In genomic region chr12:14390449-14390848, GRCh38 we compare ENCODE assay signal across 11 cellular contexts. TPM values are rescaled to one million over a fixed set of nuclear protein-coding genes. Genes with fewer than 3 reads are reported as not detected.
DNase-seq lines count a peak whose midpoint lies in the region; ATAC-seq, FAIRE-seq and TF ChIP-seq lines count a peak whose summit lies in the region.
"Had no signal": no experiment of that assay in that cellular context is flagged by ENCODE, and none has a peak within 500 bp of the region (broad histone marks: within the 10 kb centered on the region; RNA-seq: fewer than 3 reads in every experiment).

No MANE protein-coding gene starts in this region.

- H3K4me1 ChIP-seq in cardiac muscle cell (ENCODE audit: low read depth): peaks cover 15% of the 10 kb centered on the region
- H3K4me1 ChIP-seq in keratinocyte (ENCODE audit: control insufficient read depth, extremely low read depth, insufficient read depth, low read length): peaks cover 21% of the 10 kb centered on the region
- H3K4me1 ChIP-seq in tibial nerve: peaks cover 0 to 47% (median 11%) of the 10 kb centered on the region in 4 donors

- H3K27me3 Mint-ChIP-seq in activated CD4-positive, alpha-beta memory T cell treated with anti-CD3 and anti-CD28 coated beads, Interleukin-2, amount 10 ng/mL, durations not matched to agents 7 days and 5 days: no peaks in the 10 kb centered on the region

- H3K27ac ChIP-seq in cardiac muscle cell: peak overlapping the region; percentile 55
- H3K27ac ChIP-seq in keratinocyte (ENCODE audit: control insufficient read depth, insufficient read depth, low read length): no peak overlapping the region
- H3K27ac ChIP-seq in tibial nerve: peak overlapping the region in 3 of 4 donors; percentile 34 to 54 (median 40)

- peaks cover 66% of the 10 kb centered on the region for H3K79me2 ChIP-seq in keratinocyte (ENCODE audit: control insufficient read depth, insufficient read depth, low read length)

- H3K36me3 ChIP-seq in cardiac muscle cell (no peaks in the 10 kb centered on the region), keratinocyte (ENCODE audit: control insufficient read depth in 2 of 2, extremely low read depth in 1 of 2, insufficient read depth in 2 of 2, low read length in 2 of 2) (no peaks in the 10 kb centered on the region), tibial nerve (peaks cover 0 to 5% (median 0%) of the 10 kb centered on the region in 3 donors)

- TF ChIP-seq POLR2A in tibial nerve (IDR thresholded peaks at IDR 0.05): no peak

- dilution Hi-C loops in keratinocyte (cut with MboI; ENCODE audit: extremely low pct_ligation_motif_present, low sequenced_read_pairs): no loop called here

- H3K4me2 ChIP-seq in keratinocyte (ENCODE audit: control insufficient read depth, extremely low read depth, insufficient read depth, low read depth, low read length): peak overlapping the region; percentile 39

- DNase-seq in cardiac muscle cell (ENCODE audit: low read depth in 1 of 2, low spot score in 1 of 2) (no peak), left ventricle myocardium superior (no peak), keratinocyte (ENCODE audit: low read depth, low spot score) (no peak), tibial nerve (ENCODE audit: low spot score in 2 of 2) (no peak), activated gamma-delta T cell (lab: John Stamatoyannopoulos, UW) (no peak), UCSD-AML1 (lab: John Stamatoyannopoulos, UW; ENCODE audit: unreplicated experiment) (no peak)
- DNase-seq in activated CD4-positive, alpha-beta memory T cell treated with anti-CD3 and anti-CD28 coated beads, Interleukin-2, amount 10 ng/mL, durations not matched to agents 7 days and 5 days: no peak
- DNase-seq: AML-193, NCI-H2081 had no signal

- no peaks in the 10 kb centered on the region for H3K9me3 ChIP-seq in cardiac muscle cell (ENCODE audit: low read depth)
- H3K9me3 ChIP-seq in keratinocyte (ENCODE audit: control insufficient read depth, low read depth, low read length): no peaks in the 10 kb centered on the region
- H3K9me3 ChIP-seq in tibial nerve: no peaks in the 10 kb centered on the region

- no peak overlapping the region for H2AFZ ChIP-seq in keratinocyte (ENCODE audit: control insufficient read depth, low read length)

- intact Hi-C loops in left ventricle myocardium superior (cut with micrococcal nuclease): no loop called here

- no peaks in the 10 kb centered on the region for H3K9me1 ChIP-seq in keratinocyte (ENCODE audit: control insufficient read depth, extremely low read depth, insufficient read depth, low read length)

- H3K4me3 ChIP-seq in cardiac muscle cell: no peak overlapping the region
- no peak overlapping the region for H3K4me3 ChIP-seq in keratinocyte (ENCODE audit: control insufficient read depth in 2 of 3, extremely low read depth in 1 of 3, insufficient read depth in 2 of 3, low read depth in 1 of 3, low read length in 3 of 3)
- H3K4me3 ChIP-seq in tibial nerve: no peak overlapping the region

- H3K36me3 Mint-ChIP-seq in activated CD4-positive, alpha-beta memory T cell treated with anti-CD3 and anti-CD28 coated beads, Interleukin-2, amount 10 ng/mL, durations not matched to agents 7 days and 5 days (ENCODE audit: low read depth): peaks cover 56% of the 10 kb centered on the region

- ATAC-seq in left ventricle myocardium superior (no peak), HG03159 (IDR thresholded peaks at IDR 0.05; ENCODE audit: unreplicated experiment) (no peak)

- TF ChIP-seq EP300 in tibial nerve (IDR thresholded peaks at IDR 0.05): no peak

- TF ChIP-seq CTCF in cardiac muscle cell (IDR thresholded peaks at IDR 0.05; ENCODE audit: low read depth, low read length) (no peak), keratinocyte (optimal IDR thresholded peaks at IDR 0.05 in 1 of 3, IDR thresholded peaks at IDR 0.05 in 1 of 3, conservative IDR thresholded peaks at IDR 0.05 in 1 of 3; ENCODE audit: extremely low read depth in 1 of 3, insufficient read depth in 2 of 3, low read length in 3 of 3) (no peak), tibial nerve (IDR thresholded peaks at IDR 0.05) (no peak)

- H3K4me1 Mint-ChIP-seq in activated CD4-positive, alpha-beta memory T cell treated with anti-CD3 and anti-CD28 coated beads, Interleukin-2, amount 10 ng/mL, durations not matched to agents 7 days and 5 days: peaks cover 72% of the 10 kb centered on the region

- CTCF ChIA-PET in activated CD4-positive, alpha-beta memory T cell treated with anti-CD3 and anti-CD28 coated beads, Interleukin-2, amount 10 ng/mL, durations not matched to agents 7 days and 5 days (lab: Charles Lee): interaction anchor here (1.0 to 1.1 kb wide), 2 partner anchors 25 to 78 kb away, joined by 4 to 5 read pairs; partner anchors contain the start of gene ATF7IP

- POLR2A ChIA-PET in activated CD4-positive, alpha-beta memory T cell treated with anti-CD3 and anti-CD28 coated beads, Interleukin-2, amount 10 ng/mL, durations not matched to agents 7 days and 5 days (lab: Charles Lee): interaction anchor here (0.8 to 5.3 kb wide), 6 partner anchors 12 to 151 kb away, joined by 3 to 29 read pairs (median 4); partner anchors contain the start of gene ATF7IP

- no peaks in the 10 kb centered on the region for H4K20me1 ChIP-seq in keratinocyte (ENCODE audit: control insufficient read depth, extremely low read depth, insufficient read depth, low read length)

- H3K9ac ChIP-seq in keratinocyte (ENCODE audit: control insufficient read depth, extremely low read depth, insufficient read depth, low read length): no peak overlapping the region

- 84 to 90% methylated on average over 3 of the region's 3 CpGs for WGBS in tibial nerve, 2 donors

- H3K4me3 Mint-ChIP-seq in activated CD4-positive, alpha-beta memory T cell treated with anti-CD3 and anti-CD28 coated beads, Interleukin-2, amount 10 ng/mL, durations not matched to agents 7 days and 5 days: peak overlapping the region; percentile 56
- H3K4me3 Mint-ChIP-seq: nephron had no signal

- no peaks in the 10 kb centered on the region for H3K9me3 Mint-ChIP-seq in activated CD4-positive, alpha-beta memory T cell treated with anti-CD3 and anti-CD28 coated beads, Interleukin-2, amount 10 ng/mL, durations not matched to agents 7 days and 5 days

- H3K27ac Mint-ChIP-seq in activated CD4-positive, alpha-beta memory T cell treated with anti-CD3 and anti-CD28 coated beads, Interleukin-2, amount 10 ng/mL, durations not matched to agents 7 days and 5 days: peak overlapping the region; percentile 76

- H3K27me3 ChIP-seq in cardiac muscle cell (no peaks in the 10 kb centered on the region), keratinocyte (ENCODE audit: control insufficient read depth, extremely low read depth, insufficient read depth, low read length) (no peaks in the 10 kb centered on the region), tibial nerve (no peaks in the 10 kb centered on the region)

- no peak for FAIRE-seq in keratinocyte (lab: Jason Lieb, UNC)

RNA-seq across cellular contexts. Expression of gene ATF7IP, which starts 25.0 kb away (rescaled TPM):
- total RNA-seq in cardiac muscle cell (90.5 and 100 TPM in 2 replicates), left ventricle myocardium superior (58.5 TPM), tibial nerve (10 to 100 TPM; 35.5 to 63.4 (median 48.2) TPM)
- polyA plus RNA-seq in cardiac muscle cell (42.8 and 76.0 TPM in 2 replicates), keratinocyte (9.6 to 16.3 TPM (median 9.8 TPM) in 3 replicates)
- 100 to 1,000 TPM; 129 to 134 TPM for total RNA-seq in activated CD4-positive, alpha-beta memory T cell treated with anti-CD3 and anti-CD28 coated beads, Interleukin-2, amount 10 ng/mL, durations not matched to agents 7 days and 5 days
- 139 TPM for polyA plus RNA-seq in keratinocyte (2011; ENCODE audit: low read depth)
- polyA plus RNA-seq in keratinocyte (2011; cell fraction: cytosol; rRNA removed): 7.3 and 12.5 TPM in 2 replicates
- 27.7 and 35.2 TPM in 2 replicates for polyA plus RNA-seq in keratinocyte (2011; cell fraction: nucleus; rRNA removed)
- 11.1 and 13.1 TPM in 2 replicates for polyA plus RNA-seq in keratinocyte (2012; ENCODE audit: low replicate concordance)
- 33.2 to 44.1 TPM (median 37.8 TPM) in 3 replicates for polyA minus RNA-seq in keratinocyte
- polyA minus RNA-seq in keratinocyte (2011; cell fraction: cytosol; rRNA and poly(A)+ RNA removed): 24.2 TPM
- polyA minus RNA-seq in keratinocyte (2011; cell fraction: nucleus; rRNA and poly(A)+ RNA removed): 29.8 and 68.6 TPM in 2 replicates
